In the genomic region with DNA sequence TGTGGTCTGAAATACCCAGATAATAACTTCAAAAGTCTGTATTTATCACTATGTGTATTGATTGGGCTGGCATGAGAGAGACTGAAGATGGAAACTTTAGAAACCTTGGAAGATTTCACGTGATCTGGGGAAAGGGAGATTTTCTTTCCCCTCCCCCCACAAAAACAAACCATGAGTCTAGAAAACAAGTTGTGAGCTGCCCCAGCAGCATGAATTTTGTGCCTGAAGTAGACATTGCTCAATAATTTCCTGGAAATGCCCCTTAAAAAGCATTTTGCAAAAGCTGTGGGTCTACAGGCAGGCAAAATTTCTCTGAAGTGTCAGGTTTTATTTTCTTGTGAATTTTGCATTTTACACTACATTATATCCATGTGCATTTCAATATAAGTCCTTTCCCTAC, we compare ENCODE assay signal across 33 cellular contexts.
"Had no signal": no experiment of that assay in that cellular context is flagged by ENCODE, and none has a peak within 500 bp of the region (broad histone marks: within the 10 kb centered on the region; RNA-seq: fewer than 3 reads in every experiment).

No MANE protein-coding gene starts in this region.

- H3K9me3 Mint-ChIP-seq: activated CD4-positive, alpha-beta memory T cell treated with anti-CD3 and anti-CD28 coated beads for 36 hours; activated CD4-positive, alpha-beta T cell treated with anti-CD3 and anti-CD28 coated beads, Interleukin-2, amount 10 ng/mL, durations not matched to agents 24 days and 14 days; activated naive CD4-positive, alpha-beta T cell treated with anti-CD3 and anti-CD28 coated beads, Interleukin-2, amount 10 ng/mL, durations not matched to agents 7 days and 5 days; activated naive CD8-positive, alpha-beta T cell treated with anti-CD3 and anti-CD28 coated beads, Interleukin-2, amount 10 ng/mL, durations not matched to agents 7 days and 5 days; activated T-helper 1 cell treated with anti-CD3 and anti-CD28 coated beads, Interleukin-12 subunit alpha, Interleukin-12 subunit beta, Interleukin-2, Interleukin-4 antibody, amounts not matched to agents 30 ng/mL and 10 ng/mL and 1 ng/mL, durations not matched to agents 14 hours and 24 hours and 36 hours; activated T-helper 2 cell treated with anti-CD3 and anti-CD28 coated beads, Interferon-gamma antibody, Interleukin-2, Interleukin-4, amounts not matched to agents 10 μg/mL and 5 μg/mL and 100 μg/mL, durations not matched to agents 14 hours and 24 hours and 36 hours; dendritic cell treated with granulocyte-macrophage colony-stimulating factor and Interleukin-4, amounts not matched to agents 40 ng/mL and 50 ng/mL, for 4 days; endodermal cell had no signal

- H3K4me1 Mint-ChIP-seq: activated CD4-positive, alpha-beta T cell treated with anti-CD3 and anti-CD28 coated beads for 36 hours; activated CD4-positive, alpha-beta T cell treated with anti-CD3 and anti-CD28 coated beads, Interleukin-2, amount 10 ng/mL, durations not matched to agents 24 days and 14 days; activated CD8-positive, alpha-beta memory T cell treated with anti-CD3 and anti-CD28 coated beads, Interleukin-2, amount 10 ng/mL, durations not matched to agents 7 days and 5 days; activated naive CD4-positive, alpha-beta T cell treated with anti-CD3 and anti-CD28 coated beads, Interleukin-2, amount 10 ng/mL, durations not matched to agents 7 days and 5 days; activated naive CD8-positive, alpha-beta T cell treated with anti-CD3 and anti-CD28 coated beads, Interleukin-2, amount 10 ng/mL, durations not matched to agents 7 days and 5 days had no signal

- H3K27ac ChIP-seq: brain microvascular endothelial cell, cardiac muscle cell, coronary artery, dorsolateral prefrontal cortex, esophagus muscularis mucosa, gastroesophageal sphincter, heart right ventricle had no signal

- H3K27me3 Mint-ChIP-seq: activated CD4-positive, alpha-beta memory T cell treated with anti-CD3 and anti-CD28 coated beads for 36 hours; activated CD4-positive, alpha-beta T cell treated with anti-CD3 and anti-CD28 coated beads for 36 hours; activated CD4-positive, alpha-beta T cell treated with anti-CD3 and anti-CD28 coated beads, Interleukin-2, amount 10 ng/mL, durations not matched to agents 24 days and 14 days; activated CD8-positive, alpha-beta memory T cell treated with anti-CD3 and anti-CD28 coated beads, Interleukin-2, amount 10 ng/mL, durations not matched to agents 7 days and 5 days; activated naive CD4-positive, alpha-beta T cell treated with anti-CD3 and anti-CD28 coated beads, Interleukin-2, amount 10 ng/mL, durations not matched to agents 7 days and 5 days; activated naive CD8-positive, alpha-beta T cell treated with anti-CD3 and anti-CD28 coated beads, Interleukin-2, amount 10 ng/mL, durations not matched to agents 7 days and 5 days; dendritic cell treated with granulocyte-macrophage colony-stimulating factor and Interleukin-4, amounts not matched to agents 40 ng/mL and 50 ng/mL, for 4 days had no signal

- H3K27ac Mint-ChIP-seq: activated CD4-positive, alpha-beta memory T cell treated with anti-CD3 and anti-CD28 coated beads for 36 hours; activated CD4-positive, alpha-beta T cell treated with anti-CD3 and anti-CD28 coated beads for 36 hours; activated CD4-positive, alpha-beta T cell treated with anti-CD3 and anti-CD28 coated beads, Interleukin-2, amount 10 ng/mL, durations not matched to agents 24 days and 14 days; activated CD8-positive, alpha-beta memory T cell treated with anti-CD3 and anti-CD28 coated beads, Interleukin-2, amount 10 ng/mL, durations not matched to agents 7 days and 5 days; activated CD8-positive, alpha-beta T cell treated with anti-CD3 and anti-CD28 coated beads, Interleukin-2, amount 10 ng/mL, durations not matched to agents 7 days and 5 days; activated naive CD4-positive, alpha-beta T cell treated with anti-CD3 and anti-CD28 coated beads, Interleukin-2, amount 10 ng/mL, durations not matched to agents 7 days and 5 days; activated naive CD4-positive, alpha-beta T cell treated with anti-CD3 and anti-CD28 coated beads, Interleukin-2, amount 50 U/mL, for 72 hours; activated naive CD8-positive, alpha-beta T cell treated with anti-CD3 and anti-CD28 coated beads, Interleukin-2, amount 10 ng/mL, durations not matched to agents 7 days and 5 days; activated T-helper 1 cell treated with anti-CD3 and anti-CD28 coated beads, Interleukin-12 subunit alpha, Interleukin-12 subunit beta, Interleukin-2, Interleukin-4 antibody, amounts not matched to agents 30 ng/mL and 10 ng/mL and 1 ng/mL, durations not matched to agents 14 hours and 24 hours and 36 hours; activated T-helper 2 cell treated with anti-CD3 and anti-CD28 coated beads, Interferon-gamma antibody, Interleukin-2, Interleukin-4, amounts not matched to agents 10 μg/mL and 5 μg/mL and 100 μg/mL, durations not matched to agents 14 hours and 24 hours and 36 hours; dendritic cell treated with granulocyte-macrophage colony-stimulating factor and Interleukin-4, amounts not matched to agents 40 ng/mL and 50 ng/mL, for 4 days; endodermal cell had no signal

- H3K4me3 Mint-ChIP-seq: activated CD4-positive, alpha-beta memory T cell treated with anti-CD3 and anti-CD28 coated beads for 36 hours; activated CD4-positive, alpha-beta T cell treated with anti-CD3 and anti-CD28 coated beads for 36 hours; activated CD4-positive, alpha-beta T cell treated with anti-CD3 and anti-CD28 coated beads, Interleukin-2, amount 10 ng/mL, durations not matched to agents 24 days and 14 days; activated CD8-positive, alpha-beta memory T cell treated with anti-CD3 and anti-CD28 coated beads, Interleukin-2, amount 10 ng/mL, durations not matched to agents 7 days and 5 days; activated CD8-positive, alpha-beta T cell treated with anti-CD3 and anti-CD28 coated beads, Interleukin-2, amount 10 ng/mL, durations not matched to agents 7 days and 5 days; activated naive CD4-positive, alpha-beta T cell treated with anti-CD3 and anti-CD28 coated beads, Interleukin-2, amount 10 ng/mL, durations not matched to agents 7 days and 5 days; activated naive CD8-positive, alpha-beta T cell treated with anti-CD3 and anti-CD28 coated beads, Interleukin-2, amount 10 ng/mL, durations not matched to agents 7 days and 5 days; activated T-helper 1 cell treated with anti-CD3 and anti-CD28 coated beads, Interleukin-12 subunit alpha, Interleukin-12 subunit beta, Interleukin-2, Interleukin-4 antibody, amounts not matched to agents 30 ng/mL and 10 ng/mL and 1 ng/mL, durations not matched to agents 14 hours and 24 hours and 36 hours; dendritic cell treated with granulocyte-macrophage colony-stimulating factor and Interleukin-4, amounts not matched to agents 40 ng/mL and 50 ng/mL, for 4 days; endodermal cell had no signal

- H3K4me3 ChIP-seq: cardiac muscle cell, coronary artery, dorsolateral prefrontal cortex, esophagus muscularis mucosa, gastroesophageal sphincter, heart right ventricle had no signal

- ATAC-seq: activated CD4-positive, alpha-beta T cell treated with anti-CD3 and anti-CD28 coated beads for 36 hours; activated CD8-positive, alpha-beta memory T cell treated with anti-CD3 and anti-CD28 coated beads, Interleukin-2, amount 10 ng/mL, durations not matched to agents 7 days and 5 days; activated CD8-positive, alpha-beta T cell treated with anti-CD3 and anti-CD28 coated beads, Interleukin-2, amount 10 ng/mL, durations not matched to agents 7 days and 5 days; activated naive CD4-positive, alpha-beta T cell treated with anti-CD3 and anti-CD28 coated beads, Interleukin-2, amount 50 U/mL, for 72 hours; gastroesophageal sphincter; heart right ventricle had no signal

- H3K36me3 ChIP-seq: brain microvascular endothelial cell, cardiac muscle cell, esophagus muscularis mucosa, gastroesophageal sphincter, heart right ventricle had no signal

- DNase-seq: activated CD4-positive, alpha-beta memory T cell treated with anti-CD3 and anti-CD28 coated beads for 36 hours; activated CD4-positive, alpha-beta T cell treated with anti-CD3 and anti-CD28 coated beads for 36 hours; activated CD4-positive, alpha-beta T cell treated with anti-CD3 and anti-CD28 coated beads, Interleukin-2, amount 10 ng/mL, durations not matched to agents 24 days and 14 days; activated CD4-positive, CD25-positive, alpha-beta regulatory T cell; activated CD4-positive, CD25-positive, alpha-beta regulatory T cell treated with anti-CD3 and anti-CD28 coated beads, Interleukin-2, amount 50 U/mL, for 72 hours; activated CD8-positive, alpha-beta memory T cell treated with anti-CD3 and anti-CD28 coated beads, Interleukin-2, amount 10 ng/mL, durations not matched to agents 7 days and 5 days; activated CD8-positive, alpha-beta memory T cell treated with anti-CD3 and anti-CD28 coated beads, Interleukin-2, amount 50 U/mL, for 4 hours; activated CD8-positive, alpha-beta T cell treated with anti-CD3 and anti-CD28 coated beads, Interleukin-2, amount 10 ng/mL, durations not matched to agents 7 days and 5 days; activated effector memory CD4-positive, alpha-beta T cell treated with anti-CD3 and anti-CD28 coated beads, Interleukin-2, amount 50 U/mL, for 16 hours; activated naive CD4-positive, alpha-beta T cell treated with anti-CD3 and anti-CD28 coated beads, Interleukin-2, amount 10 ng/mL, durations not matched to agents 7 days and 5 days; activated naive CD8-positive, alpha-beta T cell treated with anti-CD3 and anti-CD28 coated beads, Interleukin-2, amount 10 ng/mL, durations not matched to agents 7 days and 5 days; activated T-cell treated with anti-CD3 and anti-CD28 coated beads, Interleukin-2, amount 50 U/mL, for 1 hour; activated T-cell treated with anti-CD3 and anti-CD28 coated beads, Interleukin-2, amount 50 U/mL, for 48 hours; amniotic stem cell; anterior cingulate cortex; brain microvascular endothelial cell; central memory CD4-positive, alpha-beta T cell; cerebellar nuclear complex; dorsolateral prefrontal cortex; effector memory CD4-positive, alpha-beta T cell; endodermal cell; erythroblast; foreskin melanocyte; heart right ventricle; T-helper 2 cell had no signal

- H3K36me3 Mint-ChIP-seq: activated CD4-positive, alpha-beta memory T cell treated with anti-CD3 and anti-CD28 coated beads for 36 hours; activated CD8-positive, alpha-beta memory T cell treated with anti-CD3 and anti-CD28 coated beads, Interleukin-2, amount 10 ng/mL, durations not matched to agents 7 days and 5 days; activated naive CD4-positive, alpha-beta T cell treated with anti-CD3 and anti-CD28 coated beads, Interleukin-2, amount 10 ng/mL, durations not matched to agents 7 days and 5 days; activated naive CD4-positive, alpha-beta T cell treated with anti-CD3 and anti-CD28 coated beads, Interleukin-2, amount 50 U/mL, for 72 hours; activated naive CD8-positive, alpha-beta T cell treated with anti-CD3 and anti-CD28 coated beads, Interleukin-2, amount 10 ng/mL, durations not matched to agents 7 days and 5 days had no signal

- H3K9me3 ChIP-seq: esophagus muscularis mucosa, gastroesophageal sphincter, heart right ventricle had no signal

- H3K27me3 ChIP-seq: brain microvascular endothelial cell, cardiac muscle cell, esophagus muscularis mucosa, gastroesophageal sphincter, heart right ventricle had no signal
